Comparison of ENCODE assay signal across 1 cellular context in the genomic region with DNA sequence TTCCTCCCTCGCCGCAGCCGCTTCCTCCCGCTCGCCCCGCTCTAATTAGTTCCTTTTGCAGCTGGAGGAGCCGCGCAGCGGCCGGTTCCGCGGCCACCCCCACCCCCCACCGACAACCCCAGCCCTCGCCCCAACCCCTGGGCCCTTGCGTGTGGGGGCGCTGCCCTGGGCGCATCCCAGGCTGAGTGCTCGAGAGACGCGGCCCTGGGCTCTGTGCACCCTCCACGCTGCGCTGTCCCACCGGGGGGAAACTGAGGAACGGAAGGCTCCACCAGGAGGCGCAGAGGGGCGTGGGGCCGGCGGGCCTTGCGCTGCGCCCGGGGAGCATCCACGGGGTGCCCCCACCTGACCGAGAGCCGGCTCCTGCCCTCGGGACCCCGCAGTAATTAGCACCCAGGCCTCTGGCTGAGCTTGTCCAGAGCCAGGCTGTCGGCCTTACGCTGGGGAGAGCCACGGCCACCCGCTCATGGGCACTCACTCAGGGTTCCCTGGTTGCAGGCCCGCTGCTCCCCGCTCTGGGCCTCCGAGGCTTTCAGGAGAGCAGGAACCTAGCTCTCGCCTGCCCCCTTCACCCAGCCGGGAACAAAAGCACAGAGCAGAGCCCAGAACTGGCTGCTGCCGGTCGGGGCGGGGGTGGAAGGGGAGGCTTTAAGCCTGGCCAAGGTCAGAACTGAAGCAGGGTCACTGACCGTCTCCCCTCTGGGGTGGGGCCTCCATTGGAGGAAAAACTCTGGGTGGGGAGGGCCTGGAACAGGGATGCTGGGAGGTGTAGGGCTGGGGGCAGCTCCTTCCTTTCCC.
TF ChIP-seq lines count a peak whose summit lies in the region.

No MANE protein-coding gene starts in this region.

TF ChIP-seq in GM23338, 12 proteins besides CTCF, POLR2A, EP300 and RAD21 (continued from another document):
- TF ChIP-seq ZNF462 (CRISPR knock-in tag; IDR thresholded peaks at IDR 0.05) = no peak
- no peak for TF ChIP-seq POLR2AphosphoS5 (IDR thresholded peaks at IDR 0.05; ENCODE audit: low read depth)
- TF ChIP-seq NANOG (IDR thresholded peaks at IDR 0.05; ENCODE audit: borderline replicate concordance) = no peak
- TF ChIP-seq JUNB (IDR thresholded peaks at IDR 0.05; ENCODE audit: unreplicated experiment) = no peak
- TF ChIP-seq ETS1 (IDR thresholded peaks at IDR 0.05) = no peak
